8 cellular contexts compared by ENCODE assay signal in genomic region chrX:69285881-69286545, GRCh38.
DNase-seq lines count a peak whose midpoint lies in the region; FAIRE-seq and TF ChIP-seq lines count a peak whose summit lies in the region.

No MANE protein-coding gene starts in this region.

- intact Hi-C loops in kidney (cut with DNase I), result loop anchor here (10.0 kb wide), 1 partner anchor 461 kb away; the partner anchor contains the start of gene EFNB1

- no peak overlapping the region for H3K27ac Mint-ChIP-seq in IgD-negative memory B cell

- no peaks in the 10 kb centered on the region for H3K4me1 Mint-ChIP-seq in IgD-negative memory B cell

- no peaks in the 10 kb centered on the region for H3K36me3 Mint-ChIP-seq in IgD-negative memory B cell

- H3K4me3 ChIP-seq in WI38 (ENCODE audit: low read depth, low read length), result peak overlapping the region; percentile 49
- peak overlapping the region; percentile 43 to 47 for H3K4me3 ChIP-seq in cardiac fibroblast (replicated peaks in 1 of 2; ENCODE audit: low read depth in 2 of 2, low read length in 2 of 2)
- H3K4me3 ChIP-seq in kidney (ENCODE audit: low read length in 2 of 2), result peak overlapping the region; percentile 29 to 39

- no peaks in the 10 kb centered on the region for H3K9me3 Mint-ChIP-seq in IgD-negative memory B cell

- peaks cover 15% of the 10 kb centered on the region for H3K27me3 Mint-ChIP-seq in IgD-negative memory B cell

- H3K9ac ChIP-seq in kidney (ENCODE audit: low read length in 2 of 2), result peak overlapping the region in 1 of 2 donors; percentile 9

- peak; percentile 1 to 32 for DNase-seq in NOMO-1 (lab: John Stamatoyannopoulos, UW; ENCODE audit: unreplicated experiment in 2 of 2)
- DNase-seq in NOMO-1 treated with dmso at 0.1 percent for 144 hours (lab: John Stamatoyannopoulos, UW; ENCODE audit: unreplicated experiment), result no peak
- peak; percentile 19 to 56 for DNase-seq in cardiac fibroblast (ENCODE audit: low read depth in 2 of 2)
- DNase-seq in kidney, result peak; percentile 81
- DNase-seq in stimulated activated CD4-positive, alpha-beta T cell treated with anti-CD3 and anti-CD28 coated beads, Interleukin-1b, Interleukin-23, amount 100 ng/mL, for 24 hours (ENCODE audit: low read depth in 4 of 4, low spot score in 1 of 4), result peak; percentile 13 to 42 (median 34)
- DNase-seq in SW480 (ENCODE audit: low spot score), result no peak

- TF ChIP-seq CTCF in WI38 (IDR thresholded peaks at IDR 0.05; ENCODE audit: low read depth, low read length), result peak; percentile 86
- peak; percentile 81 for TF ChIP-seq CTCF in cardiac fibroblast (IDR thresholded peaks at IDR 0.05; ENCODE audit: low read depth, low read length)
- TF ChIP-seq CTCF in kidney (IDR thresholded peaks at IDR 0.05; ENCODE audit: borderline replicate concordance, extremely low read depth, insufficient read depth), result peak; percentile 76

- peak overlapping the region in 3 of 4 donors; percentile 65 to 70 (median 65) for H3K4me3 Mint-ChIP-seq in IgD-negative memory B cell

- H3K36me3 ChIP-seq in kidney (ENCODE audit: control insufficient read depth in 1 of 2, insufficient read depth in 2 of 2, low read length in 2 of 2), result no peaks in the 10 kb centered on the region

- H3K9me3 ChIP-seq in kidney (ENCODE audit: control insufficient read depth in 1 of 2, low read length in 2 of 2), result no peaks in the 10 kb centered on the region

- FAIRE-seq in kidney (lab: Jason Lieb, UNC), result no peak

- no peak overlapping the region for H3K27ac ChIP-seq in kidney (ENCODE audit: low read depth in 2 of 2, low read length in 2 of 2)

- peaks cover 0 to 8% of the 10 kb centered on the region in 2 donors for H3K4me1 ChIP-seq in kidney (ENCODE audit: control insufficient read depth in 1 of 2, insufficient read depth in 1 of 2, low read depth in 1 of 2, low read length in 2 of 2)

Comparison
In these comparisons a context has a peak if more than half of its experiments do, and no peak if none do; other contexts are left out.
1. DNase-seq: peak in NOMO-1 (2 of 2), cardiac fibroblast (2 of 2), kidney (single experiment) and stimulated activated CD4-positive, alpha-beta T cell treated with anti-CD3 and anti-CD28 coated beads, Interleukin-1b, Interleukin-23, amount 100 ng/mL, for 24 hours (4 of 4); none in NOMO-1 treated with dmso at 0.1 percent for 144 hours (single experiment) and SW480 (single experiment).
2. Peak in every context shown above with its lines, with median percentiles within 50 percentile points of each other: H3K4me3 ChIP-seq and CTCF ChIP-seq.